In genomic region chr17:17824119-17824779, GRCh38 we compare ENCODE assay signal across 8 cellular contexts. TPM values are rescaled to one million over a fixed set of nuclear protein-coding genes. Genes with fewer than 3 reads are reported as not detected.
A peak's percentile ranks its signal among the peaks of the same experiment; 100 is the strongest.
DNase-seq lines count a peak whose midpoint lies in the region; ATAC-seq and TF ChIP-seq lines count a peak whose summit lies in the region.

No MANE protein-coding gene starts in this region.

- H3K36me3 ChIP-seq in HUES6 (ENCODE audit: control insufficient read depth, insufficient read depth, low read length) (peaks cover 8% of the 10 kb centered on the region), adrenal gland (replicated peaks in 1 of 2) (peaks cover 0 to 9% of the 10 kb centered on the region in 2 donors), suprapubic skin (peaks cover 12% of the 10 kb centered on the region)

- H3K4me3 Mint-ChIP-seq in T-helper 1 cell treated with Interleukin-12 subunit alpha and Interleukin-12 subunit beta and Interleukin-4 antibody, amounts not matched to agents 30 μg/mL and 1 μg/mL, for 36 hours, result peak overlapping the region; percentile 73

- peak overlapping the region; percentile 35 for H3K4me3 ChIP-seq in HUES6 (ENCODE audit: low read depth, low read length)
- H3K4me3 ChIP-seq in adrenal gland, result peak overlapping the region in 1 of 4 donors; percentile 78
- H3K4me3 ChIP-seq in suprapubic skin, result peak overlapping the region; percentile 56

- WGBS in adrenal gland, 4 donors, result 6 to 36% (median 12%) methylated on average over 2 to 11 of the region's 11 CpGs
- 3% methylated on average over 9 of the region's 11 CpGs for WGBS in suprapubic skin

- peak overlapping the region; percentile 48 for H3K9ac ChIP-seq in HUES6 (ENCODE audit: low read length)

- H3K27me3 ChIP-seq in HUES6 (ENCODE audit: control insufficient read depth, insufficient read depth, low read length) (peaks cover 14% of the 10 kb centered on the region), adrenal gland (no peaks in the 10 kb centered on the region), suprapubic skin (no peaks in the 10 kb centered on the region)

- peaks cover 19% of the 10 kb centered on the region for H3K36me3 Mint-ChIP-seq in T-helper 1 cell treated with Interleukin-12 subunit alpha and Interleukin-12 subunit beta and Interleukin-4 antibody, amounts not matched to agents 30 μg/mL and 1 μg/mL, for 36 hours (ENCODE audit: low read depth)

- H3K27me3 Mint-ChIP-seq in T-helper 1 cell treated with Interleukin-12 subunit alpha and Interleukin-12 subunit beta and Interleukin-4 antibody, amounts not matched to agents 30 μg/mL and 1 μg/mL, for 36 hours (ENCODE audit: low read depth), result no peaks in the 10 kb centered on the region

- DNase-seq in T-helper 1 cell, result no peak
- peak; percentile 43 to 75 (median 64) for DNase-seq in adrenal gland
- peak in 1 of 2 donors; percentile 61 for DNase-seq in left colon
- no peak for DNase-seq in suprapubic skin (ENCODE audit: low spot score in 2 of 2)
- no peak for DNase-seq in NCI-H187 treated with DMSO at 0.1 percent for 48 hours (lab: John Stamatoyannopoulos, UW)

- H3K9me3 ChIP-seq in HUES6 (ENCODE audit: control insufficient read depth, insufficient read depth, low read depth, low read length), result no peaks in the 10 kb centered on the region
- H3K9me3 ChIP-seq in adrenal gland (replicated peaks in 1 of 3), result no peaks in the 10 kb centered on the region
- H3K9me3 ChIP-seq in suprapubic skin, result no peaks in the 10 kb centered on the region

- H3K4me1 ChIP-seq in HUES6 (ENCODE audit: control insufficient read depth, insufficient read depth, low read length) (peaks cover 47% of the 10 kb centered on the region), adrenal gland (replicated peaks in 1 of 2) (peaks cover 56 to 61% of the 10 kb centered on the region in 2 donors), suprapubic skin (peaks cover 93% of the 10 kb centered on the region)

- intact Hi-C loops in adrenal gland (cut with DNase I) (no loop called here), left colon (cut with DNase I, micrococcal nuclease) (no loop called here)

- no peaks in the 10 kb centered on the region for H3K9me3 Mint-ChIP-seq in T-helper 1 cell treated with Interleukin-12 subunit alpha and Interleukin-12 subunit beta and Interleukin-4 antibody, amounts not matched to agents 30 μg/mL and 1 μg/mL, for 36 hours

- ATAC-seq in left colon, result peak; percentile 28
- ATAC-seq in GM18502 (IDR thresholded peaks at IDR 0.05; ENCODE audit: poor library complexity, unreplicated experiment), result no peak

- peaks cover 73% of the 10 kb centered on the region for H3K4me1 Mint-ChIP-seq in T-helper 1 cell treated with Interleukin-12 subunit alpha and Interleukin-12 subunit beta and Interleukin-4 antibody, amounts not matched to agents 30 μg/mL and 1 μg/mL, for 36 hours (ENCODE audit: low read depth)

- H3K27ac Mint-ChIP-seq in T-helper 1 cell treated with Interleukin-12 subunit alpha and Interleukin-12 subunit beta and Interleukin-4 antibody, amounts not matched to agents 30 μg/mL and 1 μg/mL, for 36 hours, result peak overlapping the region; percentile 90

- TF ChIP-seq CTCF in adrenal gland (IDR thresholded peaks at IDR 0.05), result peak in 1 of 6 experiments; percentile 17
- no peak for TF ChIP-seq CTCF in suprapubic skin (IDR thresholded peaks at IDR 0.05)

- TF ChIP-seq EP300 in suprapubic skin (IDR thresholded peaks at IDR 0.05), result no peak

- TF ChIP-seq POLR2A in adrenal gland (IDR thresholded peaks at IDR 0.05) (peak in 1 of 2 donors; percentile 0), suprapubic skin (IDR thresholded peaks at IDR 0.05) (no peak)

- H3K27ac ChIP-seq in HUES6 (ENCODE audit: low read depth, low read length) (peak overlapping the region; percentile 67; the same call in 1 of the 2 replicates), adrenal gland (peak overlapping the region; percentile 82 to 95 (median 94)), suprapubic skin (peak overlapping the region; percentile 92)

RNA-seq across cellular contexts. Expression of gene SREBF1, which starts 12.5 kb away (rescaled TPM):
- total RNA-seq in adrenal gland, result 100 to 1,000 TPM; 403 to 850 (median 667) TPM
- 100 to 1,000 TPM; 298 to 818 (median 483) TPM for polyA plus RNA-seq in adrenal gland
- total RNA-seq in left colon, result 100 to 1,000 TPM; 125 to 161 TPM
- total RNA-seq in suprapubic skin, result 100 to 1,000 TPM in 2 of 4 donors, 10 to 100 TPM in 2; 78.1 to 124 (median 91.7) TPM

Comparison
In these comparisons a context has a peak if more than half of its experiments do, and no peak if none do; other contexts are left out.
1. DNase-seq: peak in adrenal gland (7 of 7); none in T-helper 1 cell (0 of 5), suprapubic skin (0 of 2) and NCI-H187 treated with DMSO at 0.1 percent for 48 hours (single experiment).
2. Peak in every context shown above with its lines, with median percentiles within 50 percentile points of each other: H3K27ac ChIP-seq.